10 cellular contexts compared by ENCODE assay signal in genomic region chr1:202578001-202578500, GRCh38.
DNase-seq lines count a peak whose midpoint lies in the region; ATAC-seq and TF ChIP-seq lines count a peak whose summit lies in the region.
"Had no signal": no experiment of that assay in that cellular context is flagged by ENCODE, and none has a peak within 500 bp of the region (broad histone marks: within the 10 kb centered on the region; RNA-seq: fewer than 3 reads in every experiment).

No MANE protein-coding gene starts in this region.

- no peaks in the 10 kb centered on the region for H3K9me3 Mint-ChIP-seq in HFFc6
- peaks cover 2% of the 10 kb centered on the region for H3K9me3 Mint-ChIP-seq in glutamatergic neuron (ENCODE audit: unreplicated experiment)

- H3K36me3 Mint-ChIP-seq in HFFc6 (ENCODE audit: low read depth), result peaks cover 18% of the 10 kb centered on the region; the same call in 1 of the 2 replicates
- H3K36me3 Mint-ChIP-seq in glutamatergic neuron (ENCODE audit: unreplicated experiment), result peaks cover 7% of the 10 kb centered on the region

- H3K27me3 Mint-ChIP-seq in HFFc6 (ENCODE audit: insufficient read depth), result no peaks in the 10 kb centered on the region; the same call in 1 of the 2 replicates
- no peaks in the 10 kb centered on the region for H3K27me3 Mint-ChIP-seq in glutamatergic neuron (ENCODE audit: unreplicated experiment)

- H3K9ac ChIP-seq in skeletal muscle tissue (ENCODE audit: low read depth in 1 of 3, low read length in 3 of 3), result no peak overlapping the region

- 70 to 79% (median 74%) methylated on average over 4 of the region's 4 CpGs for WGBS in adrenal gland, 4 donors

- H3K9me3 ChIP-seq in adrenal gland (replicated peaks in 1 of 3), result no peaks in the 10 kb centered on the region
- H3K9me3 ChIP-seq in skeletal muscle tissue (ENCODE audit: control insufficient read depth in 3 of 3, low read length in 3 of 3), result no peaks in the 10 kb centered on the region

- H3K27me3 ChIP-seq in adrenal gland (no peaks in the 10 kb centered on the region), skeletal muscle tissue (ENCODE audit: control insufficient read depth in 3 of 3, insufficient read depth in 3 of 3, low read length in 3 of 3) (no peaks in the 10 kb centered on the region)

- intact Hi-C loops in adrenal gland (cut with DNase I), result loop anchor here in 1 of 2 donors (10.0 kb wide), 1 partner anchor 73 kb away; no protein-coding TSS in a partner anchor

- peaks cover 80% of the 10 kb centered on the region for H3K4me1 Mint-ChIP-seq in HFFc6 (ENCODE audit: low read depth)
- H3K4me1 Mint-ChIP-seq in glutamatergic neuron (ENCODE audit: low read depth, unreplicated experiment), result peaks cover 38% of the 10 kb centered on the region

- TF ChIP-seq CTCF in HFFc6 (IDR thresholded peaks at IDR 0.05) (no peak), adrenal gland (IDR thresholded peaks at IDR 0.05) (no peak), glutamatergic neuron (IDR thresholded peaks at IDR 0.05; ENCODE audit: partially characterized antibody, unreplicated experiment) (no peak)

- peak overlapping the region; percentile 57 for H3K4me3 Mint-ChIP-seq in HFFc6
- peak overlapping the region; percentile 53 for H3K4me3 Mint-ChIP-seq in glutamatergic neuron (ENCODE audit: unreplicated experiment)

- no peak for ATAC-seq in GM18520 (IDR thresholded peaks at IDR 0.05; ENCODE audit: unreplicated experiment)
- ATAC-seq in HG02759 (IDR thresholded peaks at IDR 0.05; ENCODE audit: unreplicated experiment), result no peak
- ATAC-seq: stimulated activated naive CD8-positive, alpha-beta T cell treated with anti-CD3 and anti-CD28 coated beads, Interleukin-15, Interleukin-2, amounts not matched to agents 100 U/mL and 50 U/mL, for 24 hours had no signal

- H3K36me3 ChIP-seq in adrenal gland (replicated peaks in 1 of 2) (peaks cover 0 to 8% of the 10 kb centered on the region in 2 donors), skeletal muscle tissue (ENCODE audit: control insufficient read depth in 3 of 3, insufficient read depth in 3 of 3, low read length in 3 of 3) (peaks cover 20 to 35% (median 22%) of the 10 kb centered on the region in 3 donors)

- H3K4me3 ChIP-seq in adrenal gland (no peak overlapping the region), skeletal muscle tissue (ENCODE audit: low read length in 3 of 3) (no peak overlapping the region)

- no peak for TF ChIP-seq POLR2A in adrenal gland (IDR thresholded peaks at IDR 0.05)

- H3K4me1 ChIP-seq in adrenal gland (replicated peaks in 1 of 2) (peaks cover 11 to 45% of the 10 kb centered on the region in 2 donors), skeletal muscle tissue (ENCODE audit: control insufficient read depth in 3 of 3, insufficient read depth in 3 of 3, low read length in 3 of 3) (peaks cover 34 to 53% (median 50%) of the 10 kb centered on the region in 3 donors)

- H3K27ac Mint-ChIP-seq in HFFc6, result peak overlapping the region; percentile 84
- H3K27ac Mint-ChIP-seq in glutamatergic neuron (ENCODE audit: unreplicated experiment), result peak overlapping the region; percentile 93

- H3K27ac ChIP-seq in adrenal gland (peak overlapping the region in 3 of 5 donors; percentile 27 to 61 (median 56)), skeletal muscle tissue (ENCODE audit: low read depth, low read length) (peak overlapping the region; percentile 38)

- no peak for DNase-seq in HFFc6
- no peak for DNase-seq in adrenal gland
- DNase-seq in glutamatergic neuron, result no peak
- no peak for DNase-seq in CD1c-positive myeloid dendritic cell (ENCODE audit: extremely low spot score)
- DNase-seq in DMS114 treated with DMSO at 0.1 percent for 48 hours (lab: John Stamatoyannopoulos, UW; ENCODE audit: unreplicated experiment), result no peak
- DNase-seq: stimulated activated CD4-positive, alpha-beta T cell treated with anti-CD3 and anti-CD28 coated beads, Interleukin-12 subunit alpha, Interleukin-12 subunit beta, amount 100 ng/mL, for 4 hours; stimulated activated naive CD8-positive, alpha-beta T cell treated with anti-CD3 and anti-CD28 coated beads, Interleukin-15, Interleukin-2, amounts not matched to agents 100 U/mL and 50 U/mL, for 24 hours had no signal
